In genomic region chr5:111389390-111390082, GRCh38 we compare ENCODE assay signal across 16 cellular contexts.
DNase-seq lines count a peak whose midpoint lies in the region; ATAC-seq and TF ChIP-seq lines count a peak whose summit lies in the region.
"Had no signal": no experiment of that assay in that cellular context is flagged by ENCODE, and none has a peak within 500 bp of the region (broad histone marks: within the 10 kb centered on the region; RNA-seq: fewer than 3 reads in every experiment).

No MANE protein-coding gene starts in this region.

- H3K9me3 ChIP-seq in effector memory CD4-positive, alpha-beta T cell (ENCODE audit: control insufficient read depth, low read length), result no peaks in the 10 kb centered on the region
- H3K9me3 ChIP-seq: adrenal gland, HAP-1, psoas muscle, SJSA1, thyroid gland had no signal

- no peaks in the 10 kb centered on the region for H3K27me3 ChIP-seq in effector memory CD4-positive, alpha-beta T cell (replicated peaks; ENCODE audit: control insufficient read depth, insufficient read depth, low read length, poor library complexity, severe bottlenecking)
- H3K27me3 ChIP-seq: adrenal gland, SJSA1, thyroid gland had no signal

- ATAC-seq in SK-N-SH treated with all-trans-retinoic acid at 6 μM for 48 hours (peak; percentile 43; the same call in 2 of the 3 replicates), HG03039 (IDR thresholded peaks at IDR 0.05; ENCODE audit: unreplicated experiment) (no peak)
- ATAC-seq: psoas muscle had no signal

- CTCF ChIA-PET in AG04449 (lab: Yijun Ruan, JAX), result no interaction called here

- POLR2A ChIA-PET in AG04449 (lab: Yijun Ruan, JAX), result no interaction called here

- H3K4me1 ChIP-seq in effector memory CD4-positive, alpha-beta T cell (ENCODE audit: control insufficient read depth, insufficient read depth, low read length, poor library complexity, severe bottlenecking), result no peaks in the 10 kb centered on the region
- H3K4me1 ChIP-seq: adrenal gland, psoas muscle, SJSA1, thyroid gland had no signal

- H3K36me3 ChIP-seq in effector memory CD4-positive, alpha-beta T cell (ENCODE audit: control insufficient read depth, insufficient read depth, low read length), result peaks cover 21% of the 10 kb centered on the region
- H3K36me3 ChIP-seq: adrenal gland, HAP-1, SJSA1, thyroid gland had no signal

- H3K4me3 ChIP-seq in AG04449 (ENCODE audit: low read depth, low read length), result no peak overlapping the region
- H3K4me3 ChIP-seq in fibroblast of the aortic adventitia (ENCODE audit: low read depth, low read length), result no peak overlapping the region
- H3K4me3 ChIP-seq in effector memory CD4-positive, alpha-beta T cell (ENCODE audit: insufficient read depth, low read depth, low read length, poor library complexity, severe bottlenecking), result no peak overlapping the region
- H3K4me3 ChIP-seq: adrenal gland, HAP-1, psoas muscle, SJSA1, thyroid gland had no signal

- TF ChIP-seq CTCF in AG04449 (IDR thresholded peaks at IDR 0.05; ENCODE audit: insufficient read depth, low read length, missing control alignments) (no peak), fibroblast of the aortic adventitia (IDR thresholded peaks at IDR 0.05; ENCODE audit: insufficient read depth, low read length) (no peak)

- DNase-seq in AG04449 (ENCODE audit: low read depth, low spot score) (peak; percentile 51), GM04504 (ENCODE audit: low read depth) (peak; percentile 51), fibroblast of the aortic adventitia (ENCODE audit: low read depth) (peak; percentile 18)
- DNase-seq in stimulated activated CD8-positive, alpha-beta memory T cell treated with anti-CD3 and anti-CD28 coated beads, Interleukin-4, amount 100 ng/mL, for 48 hours, result no peak
- no peak for DNase-seq in activated effector memory CD4-positive, alpha-beta T cell treated with anti-CD3 and anti-CD28 coated beads, Interleukin-2, amount 50 U/mL, for 16 hours
- no peak for DNase-seq in effector memory CD4-positive, alpha-beta T cell
- DNase-seq: activated CD4-positive, alpha-beta T cell treated with anti-CD3 and anti-CD28 coated beads for 4 hours; adrenal gland; CD4-positive, alpha-beta T cell; effector CD8-positive, alpha-beta T cell; psoas muscle; thyroid gland had no signal

- H3K27ac ChIP-seq in effector memory CD4-positive, alpha-beta T cell (ENCODE audit: insufficient read depth, low read length, poor library complexity, severe bottlenecking), result no peak overlapping the region
- H3K27ac ChIP-seq: adrenal gland, psoas muscle, SJSA1, thyroid gland had no signal

TF ChIP-seq in SK-N-SH treated with all-trans-retinoic acid at 6 μM for 48 hours, 23 proteins besides CTCF, POLR2A, EP300 and RAD21:
- TF ChIP-seq CSDC2 (CRISPR knock-in tag; IDR thresholded peaks at IDR 0.05), result no peak

Comparison
In these comparisons a context has a peak if more than half of its experiments do, and no peak if none do; other contexts are left out.
1. DNase-seq: peak in AG04449 (single experiment), GM04504 (single experiment) and fibroblast of the aortic adventitia (single experiment); none in stimulated activated CD8-positive, alpha-beta memory T cell treated with anti-CD3 and anti-CD28 coated beads, Interleukin-4, amount 100 ng/mL, for 48 hours (single experiment), activated effector memory CD4-positive, alpha-beta T cell treated with anti-CD3 and anti-CD28 coated beads, Interleukin-2, amount 50 U/mL, for 16 hours (single experiment) and effector memory CD4-positive, alpha-beta T cell (0 of 3).